In genomic region chrX:48827654-48827968, GRCh38 we compare ENCODE assay signal across 1 cellular context.
TF ChIP-seq lines count a peak whose summit lies in the region.

No MANE protein-coding gene starts in this region.

TF ChIP-seq in IMR-90, 13 proteins besides CTCF, POLR2A, EP300 and RAD21 (continued from another document):
- TF ChIP-seq ELK1 (IDR thresholded peaks at IDR 0.05; ENCODE audit: borderline replicate concordance, low read depth, low read length) (no peak), RFX5 (IDR thresholded peaks at IDR 0.05; ENCODE audit: low read depth, low read length) (no peak)
